Comparison of ENCODE assay signal across 27 cellular contexts in the genomic region with DNA sequence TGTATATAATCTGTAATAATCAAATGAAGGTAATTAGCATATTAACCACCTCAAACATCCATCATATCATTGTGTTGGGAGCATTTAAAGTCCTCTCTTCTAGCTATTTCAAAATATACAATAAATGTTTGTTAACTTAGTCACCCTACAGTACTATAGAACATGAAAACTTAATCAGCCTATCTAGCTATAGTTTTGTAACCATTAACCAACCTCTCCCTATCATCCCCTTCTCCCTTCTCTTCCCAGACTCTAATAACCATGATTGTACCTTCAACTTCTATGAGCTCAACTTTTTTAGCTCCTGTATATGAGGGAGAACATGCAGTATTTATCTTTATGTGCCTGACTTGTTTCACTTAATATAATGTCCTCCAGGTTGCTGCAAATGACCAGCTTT. TPM values are rescaled to one million over a fixed set of nuclear protein-coding genes. Genes with fewer than 3 reads are reported as not detected.
DNase-seq lines count a peak whose midpoint lies in the region; ATAC-seq, FAIRE-seq and TF ChIP-seq lines count a peak whose summit lies in the region.
"Had no signal": no experiment of that assay in that cellular context is flagged by ENCODE, and none has a peak within 500 bp of the region (broad histone marks: within the 10 kb centered on the region; RNA-seq: fewer than 3 reads in every experiment).

No MANE protein-coding gene starts in this region.

- H4K20me1 ChIP-seq in OCI-LY7 (ENCODE audit: insufficient read depth, low read length), result no peaks in the 10 kb centered on the region
- H4K20me1 ChIP-seq: BLaER1 had no signal

- H2AFZ ChIP-seq in OCI-LY7 (ENCODE audit: low read length), result no peak overlapping the region

- H3K4me3 ChIP-seq in HEK293 (ENCODE audit: low read depth, low read length), result no peak overlapping the region
- no peak overlapping the region for H3K4me3 ChIP-seq in small intestine (ENCODE audit: low read depth in 1 of 2, low read length in 2 of 2)
- H3K4me3 ChIP-seq in OCI-LY7 (ENCODE audit: low read depth, low read length, poor library complexity, severe bottlenecking), result no peak overlapping the region
- H3K4me3 ChIP-seq: BLaER1, GM12878 had no signal

- H3K4me1 ChIP-seq in HEK293 (ENCODE audit: control insufficient read depth, insufficient read depth, low read length) (no peaks in the 10 kb centered on the region), small intestine (ENCODE audit: control insufficient read depth in 2 of 2, insufficient read depth in 1 of 2, low read depth in 1 of 2, low read length in 1 of 2) (no peaks in the 10 kb centered on the region), OCI-LY7 (ENCODE audit: insufficient read depth, low read length, poor library complexity, severe bottlenecking) (no peaks in the 10 kb centered on the region)
- H3K4me1 ChIP-seq: BE2C, BLaER1 had no signal

- H3K79me2 ChIP-seq in OCI-LY7 (ENCODE audit: insufficient read depth, low read depth, low read length), result no peaks in the 10 kb centered on the region

- no peak overlapping the region for H3K27ac Mint-ChIP-seq in activated CD4-positive, alpha-beta T cell treated with anti-CD3 and anti-CD28 coated beads for 36 hours
- H3K27ac Mint-ChIP-seq: CD14-positive monocyte; CD4-positive, alpha-beta memory T cell; CD4-positive, CD25-positive, alpha-beta regulatory T cell; CD8-positive, alpha-beta memory T cell had no signal

- no peak for DNase-seq in left colon
- peak; percentile 81 for DNase-seq in small intestine
- DNase-seq in NCI-H2029 treated with DMSO at 0.1 percent for 48 hours (lab: John Stamatoyannopoulos, UW), result no peak
- DNase-seq in activated CD4-positive, alpha-beta T cell treated with anti-CD3 and anti-CD28 coated beads for 36 hours, result no peak
- DNase-seq in OCI-LY7 (ENCODE audit: low spot score), result no peak
- DNase-seq: 8988T; ACHN; BE2C; C1 segment of cervical spinal cord; CD4-positive, alpha-beta memory T cell; CD4-positive, CD25-positive, alpha-beta regulatory T cell; CD8-positive, alpha-beta memory T cell; COR-L47; DMS 273 treated with DMSO at 0.1 percent for 48 hours; DMS153; DMS53; DMS79; DND-41; EL; GDM1 had no signal

- no peaks in the 10 kb centered on the region for H3K36me3 Mint-ChIP-seq in activated CD4-positive, alpha-beta T cell treated with anti-CD3 and anti-CD28 coated beads for 36 hours (ENCODE audit: low read depth)
- H3K36me3 Mint-ChIP-seq: CD4-positive, CD25-positive, alpha-beta regulatory T cell had no signal

- no peaks in the 10 kb centered on the region for H3K9me2 ChIP-seq in OCI-LY7 (ENCODE audit: insufficient read depth, low read length)

- H3K9me3 ChIP-seq in HEK293 (ENCODE audit: control insufficient read depth, insufficient read depth, low read depth, low read length) (no peaks in the 10 kb centered on the region), small intestine (ENCODE audit: control insufficient read depth, low read depth) (no peaks in the 10 kb centered on the region), OCI-LY7 (ENCODE audit: low read length) (no peaks in the 10 kb centered on the region)
- H3K9me3 ChIP-seq: BE2C, BLaER1 had no signal

- no TSS peak for BruUV-seq in OCI-LY7 (replicated peaks; lab: Mats Ljungman, UMichigan)

- no peak for TF ChIP-seq CTCF in HEK293 (tag by site-specific recombination; IDR thresholded peaks at IDR 0.05)
- no peak for TF ChIP-seq CTCF in OCI-LY7 (conservative IDR thresholded peaks at IDR 0.05; ENCODE audit: low read length)

- no peaks in the 10 kb centered on the region for H3K4me1 Mint-ChIP-seq in activated CD4-positive, alpha-beta T cell treated with anti-CD3 and anti-CD28 coated beads for 36 hours
- H3K4me1 Mint-ChIP-seq: CD14-positive monocyte; CD4-positive, alpha-beta memory T cell; CD4-positive, CD25-positive, alpha-beta regulatory T cell; CD8-positive, alpha-beta memory T cell had no signal

- ATAC-seq in left colon, result peak; percentile 92
- ATAC-seq in activated CD4-positive, alpha-beta T cell treated with anti-CD3 and anti-CD28 coated beads for 36 hours, result no peak
- ATAC-seq: GM12878 had no signal

- H3K36me3 ChIP-seq in HEK293 (ENCODE audit: control insufficient read depth in 2 of 2, insufficient read depth in 1 of 2, low read length in 2 of 2) (no peaks in the 10 kb centered on the region), small intestine (ENCODE audit: control insufficient read depth in 2 of 2, insufficient read depth in 2 of 2, low read length in 2 of 2) (no peaks in the 10 kb centered on the region), OCI-LY7 (ENCODE audit: insufficient read depth, low read length) (no peaks in the 10 kb centered on the region)
- H3K36me3 ChIP-seq: BE2C had no signal

- H3K4me3 Mint-ChIP-seq in activated CD4-positive, alpha-beta T cell treated with anti-CD3 and anti-CD28 coated beads for 36 hours, result no peak overlapping the region
- H3K4me3 Mint-ChIP-seq: CD14-positive monocyte; CD4-positive, alpha-beta memory T cell; CD4-positive, CD25-positive, alpha-beta regulatory T cell; CD8-positive, alpha-beta memory T cell had no signal

- no peaks in the 10 kb centered on the region for H3K27me3 Mint-ChIP-seq in activated CD4-positive, alpha-beta T cell treated with anti-CD3 and anti-CD28 coated beads for 36 hours
- H3K27me3 Mint-ChIP-seq: CD4-positive, alpha-beta memory T cell had no signal

- POLR2A ChIA-PET in HEK293 (lab: Yijun Ruan, JAX), result no interaction called here
- POLR2A ChIA-PET in activated CD4-positive, alpha-beta T cell treated with anti-CD3 and anti-CD28 coated beads for 36 hours (lab: Charles Lee), result no interaction called here
- POLR2A ChIA-PET in OCI-LY7 (lab: Charles Lee), result interaction anchor here (0.6 to 1.1 kb wide), 3 partner anchors 23 to 793 kb away, joined by 3 to 7 read pairs (median 3); no protein-coding TSS in a partner anchor

- intact Hi-C loops in left colon (cut with DNase I, micrococcal nuclease), result no loop called here
- intact Hi-C loops in activated CD4-positive, alpha-beta T cell treated with anti-CD3 and anti-CD28 coated beads for 36 hours (cut with DNase I, micrococcal nuclease), result no loop called here
- intact Hi-C loops in OCI-LY7 (cut with micrococcal nuclease; ENCODE audit: unreplicated experiment), result no loop called here

- H3K4me2 ChIP-seq in OCI-LY7 (ENCODE audit: low read length), result no peak overlapping the region
- H3K4me2 ChIP-seq: BLaER1 had no signal

- H3K9me3 Mint-ChIP-seq in activated CD4-positive, alpha-beta T cell treated with anti-CD3 and anti-CD28 coated beads for 36 hours (ENCODE audit: low read depth), result peaks cover 2% of the 10 kb centered on the region

- H3K27me3 ChIP-seq in small intestine (ENCODE audit: control insufficient read depth in 2 of 2, insufficient read depth in 2 of 2, low read length in 2 of 2), result no peaks in the 10 kb centered on the region
- H3K27me3 ChIP-seq: BE2C, BLaER1 had no signal

- CTCF ChIA-PET in HEK293 (lab: Yijun Ruan, JAX), result interaction anchor here (0.7 kb wide), 1 partner anchor 29 kb away, joined by 3 read pairs; no protein-coding TSS in a partner anchor
- CTCF ChIA-PET in activated CD4-positive, alpha-beta T cell treated with anti-CD3 and anti-CD28 coated beads for 36 hours (lab: Charles Lee), result interaction anchor here (1.5 kb wide), 1 partner anchor 32 kb away, joined by 3 read pairs; no protein-coding TSS in a partner anchor
- CTCF ChIA-PET in OCI-LY7 (lab: Charles Lee; ENCODE audit: unreplicated experiment), result no interaction called here

- H3K27ac ChIP-seq in HEK293 (ENCODE audit: extremely low read depth, low read depth, low read length) (no peak overlapping the region), small intestine (ENCODE audit: low read depth in 1 of 2, low read length in 1 of 2) (no peak overlapping the region), OCI-LY7 (ENCODE audit: low read depth, low read length, poor library complexity, severe bottlenecking) (no peak overlapping the region)
- H3K27ac ChIP-seq: BLaER1 had no signal

- peak; percentile 64 for FAIRE-seq in small intestine (lab: Jason Lieb, UNC)
- FAIRE-seq: A204.1, GM12878, GM12892, GM18507 had no signal

TF ChIP-seq in HEK293, 187 proteins besides CTCF, POLR2A, EP300 and RAD21:
- TF ChIP-seq ZNF48 (tag by site-specific recombination; IDR thresholded peaks at IDR 0.05) (no peak), ZNF585B (tag by site-specific recombination; IDR thresholded peaks at IDR 0.05) (no peak), ZNF133 (tag by site-specific recombination; IDR thresholded peaks at IDR 0.05) (0 out of 2 replicates have a peak, but pooled peaks have one; percentile 20)

RNA-seq across cellular contexts. Expression of a gene that starts 54.0 kb away (rescaled TPM):
- total RNA-seq in left colon (10 to 100 TPM; 47.3 to 58.0 TPM), OCI-LY7 (2022) (0.08 and 0.11 TPM in 2 replicates)
- 10 to 100 TPM; 15.3 to 42.7 (median 18.9) TPM for polyA plus RNA-seq in small intestine
- 1 to 10 TPM; 3.2 to 3.6 TPM for total RNA-seq in activated CD4-positive, alpha-beta T cell treated with anti-CD3 and anti-CD28 coated beads for 36 hours
- total RNA-seq in OCI-LY7 (2014; rRNA removed; shearing (Covaris generic)), result not detected in 2 replicates

Comparison
In these comparisons a context has a peak if more than half of its experiments do, and no peak if none do; other contexts are left out.
1. RNA of a gene that starts 54.0 kb away (total RNA-seq): 47.3 to 58.0 TPM in left colon; 3.2 to 3.6 TPM in activated CD4-positive, alpha-beta T cell treated with anti-CD3 and anti-CD28 coated beads for 36 hours and 0.08 to 0.11 TPM in OCI-LY7; every median in the first group is over 10 times any median in the second.